Comparison of ENCODE assay signal across 1 cellular context in genomic region chr3:12957334-12957733, GRCh38.
TF ChIP-seq lines count a peak whose summit lies in the region.

No MANE protein-coding gene starts in this region.

TF ChIP-seq in HepG2, 621 proteins besides CTCF, POLR2A, EP300 and RAD21 (continued from another document):
- TF ChIP-seq HMGXB3 (CRISPR knock-in tag; IDR thresholded peaks at IDR 0.05; ENCODE audit: borderline replicate concordance) (no peak), ZNF577 (CRISPR knock-in tag; IDR thresholded peaks at IDR 0.05; ENCODE audit: borderline replicate concordance, low read depth) (no peak), SYNCRIP (IDR thresholded peaks at IDR 0.05; ENCODE audit: insufficient read depth, low read depth, low read length) (no peak), NCOR1 (IDR thresholded peaks at IDR 0.05; ENCODE audit: borderline replicate concordance, low read length) (no peak), ZBTB38 (CRISPR knock-in tag; IDR thresholded peaks at IDR 0.05) (no peak), FOXK2 (IDR thresholded peaks at IDR 0.05) (no peak), ATF4 (CRISPR knock-in tag; IDR thresholded peaks at IDR 0.05) (no peak), ZNF691 (CRISPR knock-in tag; IDR thresholded peaks at IDR 0.05; ENCODE audit: borderline replicate concordance, low read depth) (no peak), FOXA3 (CRISPR knock-in tag; IDR thresholded peaks at IDR 0.05) (no peak), ZNF251 (CRISPR knock-in tag; IDR thresholded peaks at IDR 0.05) (no peak), MIER2 (CRISPR knock-in tag; IDR thresholded peaks at IDR 0.05) (no peak), MTF2 (CRISPR knock-in tag; IDR thresholded peaks at IDR 0.05; ENCODE audit: borderline replicate concordance) (no peak), ZNF451 (CRISPR knock-in tag; IDR thresholded peaks at IDR 0.05) (no peak), EZH2 (conservative IDR thresholded peaks at IDR 0.05; ENCODE audit: low read depth, low read length) (no peak), PHB2 (IDR thresholded peaks at IDR 0.05; ENCODE audit: partially characterized antibody) (no peak), FOSL2 (CRISPR knock-in tag; IDR thresholded peaks at IDR 0.05) (no peak)
